1 cellular context compared by ENCODE assay signal in the genomic region with DNA sequence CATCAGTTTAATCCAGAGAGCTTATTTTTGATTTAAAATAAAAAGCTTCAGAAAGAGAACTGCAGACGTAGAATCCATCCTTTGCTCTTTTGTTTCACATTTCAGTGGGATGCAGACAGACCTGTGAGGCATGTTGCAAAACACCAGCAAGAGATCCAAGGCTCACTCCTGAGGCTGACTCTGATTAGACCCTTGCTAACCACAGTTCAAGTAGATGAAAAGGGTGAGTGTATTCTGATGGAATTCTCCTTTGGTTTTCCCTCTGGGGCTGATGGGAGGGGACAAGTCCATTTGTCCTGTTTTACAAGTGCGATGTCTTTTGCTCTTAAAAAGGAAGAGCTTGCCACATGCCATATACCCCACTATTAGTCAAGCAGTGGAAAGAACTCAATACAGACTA.
TF ChIP-seq lines count a peak whose summit lies in the region.

No MANE protein-coding gene starts in this region.

TF ChIP-seq in GM23338, 12 proteins besides CTCF, POLR2A, EP300 and RAD21 (continued from another document):
- TF ChIP-seq, protein P1, sequence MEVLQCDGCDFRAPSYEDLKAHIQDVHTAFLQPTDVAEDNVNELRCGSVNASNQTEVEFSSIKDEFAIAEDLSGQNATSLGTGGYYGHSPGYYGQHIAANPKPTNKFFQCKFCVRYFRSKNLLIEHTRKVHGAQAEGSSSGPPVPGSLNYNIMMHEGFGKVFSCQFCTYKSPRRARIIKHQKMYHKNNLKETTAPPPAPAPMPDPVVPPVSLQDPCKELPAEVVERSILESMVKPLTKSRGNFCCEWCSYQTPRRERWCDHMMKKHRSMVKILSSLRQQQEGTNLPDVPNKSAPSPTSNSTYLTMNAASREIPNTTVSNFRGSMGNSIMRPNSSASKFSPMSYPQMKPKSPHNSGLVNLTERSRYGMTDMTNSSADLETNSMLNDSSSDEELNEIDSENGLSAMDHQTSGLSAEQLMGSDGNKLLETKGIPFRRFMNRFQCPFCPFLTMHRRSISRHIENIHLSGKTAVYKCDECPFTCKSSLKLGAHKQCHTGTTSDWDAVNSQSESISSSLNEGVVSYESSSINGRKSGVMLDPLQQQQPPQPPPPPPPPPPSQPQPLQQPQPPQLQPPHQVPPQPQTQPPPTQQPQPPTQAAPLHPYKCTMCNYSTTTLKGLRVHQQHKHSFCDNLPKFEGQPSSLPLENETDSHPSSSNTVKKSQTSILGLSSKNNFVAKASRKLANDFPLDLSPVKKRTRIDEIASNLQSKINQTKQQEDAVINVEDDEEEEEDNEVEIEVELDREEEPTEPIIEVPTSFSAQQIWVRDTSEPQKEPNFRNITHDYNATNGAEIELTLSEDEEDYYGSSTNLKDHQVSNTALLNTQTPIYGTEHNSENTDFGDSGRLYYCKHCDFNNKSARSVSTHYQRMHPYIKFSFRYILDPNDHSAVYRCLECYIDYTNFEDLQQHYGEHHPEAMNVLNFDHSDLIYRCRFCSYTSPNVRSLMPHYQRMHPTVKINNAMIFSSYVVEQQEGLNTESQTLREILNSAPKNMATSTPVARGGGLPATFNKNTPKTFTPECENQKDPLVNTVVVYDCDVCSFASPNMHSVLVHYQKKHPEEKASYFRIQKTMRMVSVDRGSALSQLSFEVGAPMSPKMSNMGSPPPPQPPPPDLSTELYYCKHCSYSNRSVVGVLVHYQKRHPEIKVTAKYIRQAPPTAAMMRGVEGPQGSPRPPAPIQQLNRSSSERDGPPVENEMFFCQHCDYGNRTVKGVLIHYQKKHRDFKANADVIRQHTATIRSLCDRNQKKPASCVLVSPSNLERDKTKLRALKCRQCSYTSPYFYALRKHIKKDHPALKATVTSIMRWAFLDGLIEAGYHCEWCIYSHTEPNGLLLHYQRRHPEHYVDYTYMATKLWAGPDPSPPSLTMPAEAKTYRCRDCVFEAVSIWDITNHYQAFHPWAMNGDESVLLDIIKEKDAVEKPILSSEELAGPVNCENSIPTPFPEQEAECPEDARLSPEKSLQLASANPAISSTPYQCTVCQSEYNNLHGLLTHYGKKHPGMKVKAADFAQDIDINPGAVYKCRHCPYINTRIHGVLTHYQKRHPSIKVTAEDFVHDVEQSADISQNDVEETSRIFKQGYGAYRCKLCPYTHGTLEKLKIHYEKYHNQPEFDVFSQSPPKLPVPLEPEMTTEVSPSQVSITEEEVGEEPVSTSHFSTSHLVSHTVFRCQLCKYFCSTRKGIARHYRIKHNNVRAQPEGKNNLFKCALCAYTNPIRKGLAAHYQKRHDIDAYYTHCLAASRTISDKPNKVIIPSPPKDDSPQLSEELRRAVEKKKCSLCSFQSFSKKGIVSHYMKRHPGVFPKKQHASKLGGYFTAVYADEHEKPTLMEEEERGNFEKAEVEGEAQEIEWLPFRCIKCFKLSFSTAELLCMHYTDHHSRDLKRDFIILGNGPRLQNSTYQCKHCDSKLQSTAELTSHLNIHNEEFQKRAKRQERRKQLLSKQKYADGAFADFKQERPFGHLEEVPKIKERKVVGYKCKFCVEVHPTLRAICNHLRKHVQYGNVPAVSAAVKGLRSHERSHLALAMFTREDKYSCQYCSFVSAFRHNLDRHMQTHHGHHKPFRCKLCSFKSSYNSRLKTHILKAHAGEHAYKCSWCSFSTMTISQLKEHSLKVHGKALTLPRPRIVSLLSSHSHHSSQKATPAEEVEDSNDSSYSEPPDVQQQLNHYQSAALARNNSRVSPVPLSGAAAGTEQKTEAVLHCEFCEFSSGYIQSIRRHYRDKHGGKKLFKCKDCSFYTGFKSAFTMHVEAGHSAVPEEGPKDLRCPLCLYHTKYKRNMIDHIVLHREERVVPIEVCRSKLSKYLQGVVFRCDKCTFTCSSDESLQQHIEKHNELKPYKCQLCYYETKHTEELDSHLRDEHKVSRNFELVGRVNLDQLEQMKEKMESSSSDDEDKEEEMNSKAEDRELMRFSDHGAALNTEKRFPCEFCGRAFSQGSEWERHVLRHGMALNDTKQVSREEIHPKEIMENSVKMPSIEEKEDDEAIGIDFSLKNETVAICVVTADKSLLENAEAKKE (CRISPR knock-in tag; IDR thresholded peaks at IDR 0.05): no peak
- no peak for TF ChIP-seq NANOG (IDR thresholded peaks at IDR 0.05; ENCODE audit: borderline replicate concordance)
